ENCODE assay signal across 8 cellular contexts in genomic region chr3:39150170-39150802, GRCh38. TPM values are rescaled to one million over a fixed set of nuclear protein-coding genes. Genes with fewer than 3 reads are reported as not detected.
DNase-seq lines count a peak whose midpoint lies in the region; ATAC-seq and TF ChIP-seq lines count a peak whose summit lies in the region.

No MANE protein-coding gene starts in this region.

- no peak for TF ChIP-seq POLR2A in transverse colon (IDR thresholded peaks at IDR 0.05)

- 55 to 56% methylated on average over 5 of the region's 5 CpGs for WGBS in GM23248 (ENCODE audit: low coverage in 1 of 2, low lambda C conversion rate in 2 of 2, missing lambda C conversion rate in 2 of 2), 2 experiments
- WGBS in transverse colon (ENCODE audit: low coverage in 1 of 2), 2 donors: 40 to 54% methylated on average over 3 to 5 of the region's 5 CpGs

- H3K36me3 Mint-ChIP-seq in activated naive CD4-positive, alpha-beta T cell treated with anti-CD3 and anti-CD28 coated beads, Interleukin-2, amount 50 U/mL, for 72 hours: peaks cover 69 to 75% of the 10 kb centered on the region in 2 donors

- no peaks in the 10 kb centered on the region for H3K9me3 Mint-ChIP-seq in activated naive CD4-positive, alpha-beta T cell treated with anti-CD3 and anti-CD28 coated beads, Interleukin-2, amount 50 U/mL, for 72 hours

- peaks cover 66% of the 10 kb centered on the region for H3F3A ChIP-seq in GM23248 (ENCODE audit: insufficient read depth)

- H3K27me3 ChIP-seq in GM23248 (replicated peaks; ENCODE audit: insufficient read depth) (no peaks in the 10 kb centered on the region), transverse colon (no peaks in the 10 kb centered on the region)

- no peak overlapping the region for H2AFZ ChIP-seq in GM23248

- H3K9me3 ChIP-seq in GM23248 (ENCODE audit: low read depth): no peaks in the 10 kb centered on the region
- H3K9me3 ChIP-seq in transverse colon: no peaks in the 10 kb centered on the region

- 0 out of 2 replicates have a peak, but pooled peaks have one; percentile 6 for TF ChIP-seq CTCF in 22Rv1 (IDR thresholded peaks at IDR 0.05)
- peak in 1 of 5 experiments; percentile 18 for TF ChIP-seq CTCF in transverse colon (IDR thresholded peaks at IDR 0.05)

- peak overlapping the region; percentile 88 for H3K4me2 ChIP-seq in GM23248 (ENCODE audit: unreplicated experiment)

- no peaks in the 10 kb centered on the region for H3K9me2 ChIP-seq in GM23248 (ENCODE audit: insufficient read depth)

- no peak for ATAC-seq in activated naive CD4-positive, alpha-beta T cell treated with anti-CD3 and anti-CD28 coated beads, Interleukin-2, amount 50 U/mL, for 72 hours
- no peak for ATAC-seq in GM19397 (IDR thresholded peaks at IDR 0.05; ENCODE audit: unreplicated experiment)
- no peak for ATAC-seq in GM21528 (IDR thresholded peaks at IDR 0.05; ENCODE audit: low FRiP score, unreplicated experiment)

- H3K4me3 ChIP-seq in GM23248 (peak overlapping the region; percentile 87), transverse colon (peak overlapping the region in 2 of 4 donors; percentile 79 to 93)

- peak overlapping the region; percentile 96 to 98 for H3K27ac Mint-ChIP-seq in activated naive CD4-positive, alpha-beta T cell treated with anti-CD3 and anti-CD28 coated beads, Interleukin-2, amount 50 U/mL, for 72 hours

- H3K9ac ChIP-seq in GM23248: peak overlapping the region; percentile 98

- H3K4me1 ChIP-seq in GM23248 (ENCODE audit: insufficient read depth) (peaks cover 62% of the 10 kb centered on the region), transverse colon (peaks cover 61 to 82% (median 77%) of the 10 kb centered on the region in 4 donors)

- in situ Hi-C loops in GM23248 (cut with MboI) (no loop called here), transverse colon (cut with MboI; ENCODE audit: low pct_ligation_motif_present in 1 of 4, low pct_unique_long_range_greater_than_20kb in 1 of 4, low sequenced_read_pairs in 3 of 4) (no loop called here)

- no peak for TF ChIP-seq EP300 in transverse colon (IDR thresholded peaks at IDR 0.05; ENCODE audit: low read depth)

- intact Hi-C loops in transverse colon (cut with DNase I; ENCODE audit: low total_unique reads): loop anchor here (1.0 kb wide), 1 partner anchor 29 kb away; no protein-coding TSS in a partner anchor

- peak overlapping the region; percentile 96 for H3K27ac ChIP-seq in 22Rv1
- H3K27ac ChIP-seq in GM23248: peak overlapping the region; percentile 99
- H3K27ac ChIP-seq in transverse colon: peak overlapping the region; percentile 98 to 99 (median 98)

- H3K79me2 ChIP-seq in GM23248 (ENCODE audit: insufficient read depth): peaks cover 60% of the 10 kb centered on the region

- H3K36me3 ChIP-seq in GM23248 (ENCODE audit: low read depth) (peaks cover 10% of the 10 kb centered on the region; the same call in 1 of the 2 replicates), transverse colon (no peaks in the 10 kb centered on the region)

- H4K20me1 ChIP-seq in GM23248 (ENCODE audit: insufficient read depth): no peaks in the 10 kb centered on the region; the same call in 1 of the 2 replicates

- peak; percentile 38 for DNase-seq in GM23248
- DNase-seq in activated naive CD4-positive, alpha-beta T cell treated with anti-CD3 and anti-CD28 coated beads, Interleukin-2, amount 50 U/mL, for 72 hours (ENCODE audit: low spot score in 2 of 2): no peak
- peak; percentile 63 for DNase-seq in left kidney (ENCODE audit: low read depth, low spot score)
- no peak for DNase-seq in transverse colon
- no peak for DNase-seq in NK-92 treated with Interleukin-12 subunit alpha and Interleukin-12 subunit beta, amount 100 ng/mL, for 24 hours (lab: John Stamatoyannopoulos, UW)

RNA-seq across cellular contexts. Expression of gene CSRNP1, which starts 3.1 kb away (rescaled TPM):
- total RNA-seq in GM23248 (2014; rRNA removed; shearing (Covaris generic)): 22.5 and 23.1 TPM in 2 replicates
- 14.2 and 16.4 TPM in 2 replicates for polyA plus RNA-seq in GM23248 (2016; fragmentation: Nextera tagmentation; extraction: Ambion mirVana)
- total RNA-seq in activated naive CD4-positive, alpha-beta T cell treated with anti-CD3 and anti-CD28 coated beads, Interleukin-2, amount 50 U/mL, for 72 hours: 10 to 100 TPM; 72.9 to 87.1 TPM
- 100 to 1,000 TPM in 1 of 4 donors, 10 to 100 TPM in 3; 10.9 to 112 (median 38.4) TPM for total RNA-seq in transverse colon

RNA-seq across cellular contexts. Expression of gene XIRP1, which starts 42.1 kb away (rescaled TPM):
- not detected in 2 replicates for total RNA-seq in GM23248 (2014; rRNA removed; shearing (Covaris generic))
- polyA plus RNA-seq in GM23248 (2016; fragmentation: Nextera tagmentation; extraction: Ambion mirVana): not detected in 2 replicates
- total RNA-seq in activated naive CD4-positive, alpha-beta T cell treated with anti-CD3 and anti-CD28 coated beads, Interleukin-2, amount 50 U/mL, for 72 hours: 1 to 10 TPM in 1 of 2 donors, under 1 TPM in 1; 0.14 to 4.1 TPM
- 1 to 10 TPM in 1 of 4 donors, under 1 TPM in 1, not detected in 2; 0.40 to 6.0 TPM for total RNA-seq in transverse colon

RNA-seq across cellular contexts. Expression of gene TTC21A, which starts 42.8 kb away (rescaled TPM):
- total RNA-seq in GM23248 (2014; rRNA removed; shearing (Covaris generic)): 0.25 and 1.2 TPM in 2 replicates
- 0.76 and 0.94 TPM in 2 replicates for polyA plus RNA-seq in GM23248 (2016; fragmentation: Nextera tagmentation; extraction: Ambion mirVana)
- 1 to 10 TPM; 1.6 to 2.5 TPM for total RNA-seq in activated naive CD4-positive, alpha-beta T cell treated with anti-CD3 and anti-CD28 coated beads, Interleukin-2, amount 50 U/mL, for 72 hours
- total RNA-seq in transverse colon: 100 to 1,000 TPM in 1 of 4 donors, 10 to 100 TPM in 2, 1 to 10 TPM in 1; 6.8 to 101 (median 30.3) TPM

RNA-seq across cellular contexts. Expression of gene GORASP1, which starts 42.9 kb away (rescaled TPM):
- total RNA-seq in GM23248 (2014; rRNA removed; shearing (Covaris generic)): 63.8 and 184 TPM in 2 replicates
- 32.7 and 33.1 TPM in 2 replicates for polyA plus RNA-seq in GM23248 (2016; fragmentation: Nextera tagmentation; extraction: Ambion mirVana)
- total RNA-seq in activated naive CD4-positive, alpha-beta T cell treated with anti-CD3 and anti-CD28 coated beads, Interleukin-2, amount 50 U/mL, for 72 hours: 10 to 100 TPM; 19.0 to 22.7 TPM
- total RNA-seq in transverse colon: 100 to 1,000 TPM in 1 of 4 donors, 10 to 100 TPM in 3; 86.8 to 135 (median 96.3) TPM

Comparison
In these comparisons a context has a peak if more than half of its experiments do, and no peak if none do; other contexts are left out.
1. DNase-seq: peak in GM23248 (single experiment) and left kidney (single experiment); none in activated naive CD4-positive, alpha-beta T cell treated with anti-CD3 and anti-CD28 coated beads, Interleukin-2, amount 50 U/mL, for 72 hours (0 of 2), transverse colon (single experiment) and NK-92 treated with Interleukin-12 subunit alpha and Interleukin-12 subunit beta, amount 100 ng/mL, for 24 hours (single experiment).
2. Peak in every context shown above with its lines, with median percentiles within 50 percentile points of each other: H3K27ac ChIP-seq.